ENCODE assay signal across 23 cellular contexts in the genomic region with DNA sequence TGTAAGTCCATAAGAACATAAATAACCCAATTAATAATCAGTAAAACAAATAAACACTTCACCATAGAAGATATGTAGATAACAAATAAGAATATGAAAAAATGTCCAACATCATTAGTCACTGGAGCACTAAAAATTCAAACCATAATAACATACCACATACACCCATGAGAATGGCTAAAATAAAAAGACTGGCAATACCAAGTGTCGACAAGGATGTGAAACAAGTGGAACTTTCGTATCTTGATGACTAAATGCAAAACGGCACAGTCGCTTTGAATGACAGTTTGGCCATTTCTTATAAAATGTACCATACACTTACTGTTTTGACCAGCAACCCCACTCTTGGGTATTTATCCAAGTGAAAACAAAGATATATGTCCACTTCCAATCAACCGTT. TPM values are rescaled to one million over a fixed set of nuclear protein-coding genes. Genes with fewer than 3 reads are reported as not detected.
DNase-seq lines count a peak whose midpoint lies in the region; ATAC-seq, FAIRE-seq and TF ChIP-seq lines count a peak whose summit lies in the region.
"Had no signal": no experiment of that assay in that cellular context is flagged by ENCODE, and none has a peak within 500 bp of the region (broad histone marks: within the 10 kb centered on the region; RNA-seq: fewer than 3 reads in every experiment).

No MANE protein-coding gene starts in this region.

- 98% methylated on average over 5 of the region's 5 CpGs for WGBS in HepG2 (ENCODE audit: low lambda C conversion rate)
- 96% methylated on average over 5 of the region's 5 CpGs for WGBS in right lobe of liver (ENCODE audit: insufficient coverage, low coverage, low lambda C conversion rate, missing lambda C conversion rate)

- H3K9me3 ChIP-seq in HepG2 (ENCODE audit: low read length) (peaks cover 23% of the 10 kb centered on the region), right lobe of liver (peaks cover 0 to 3% (median 0%) of the 10 kb centered on the region in 4 donors)

- intact Hi-C loops in HepG2 (cut with micrococcal nuclease; ENCODE audit: unreplicated experiment) (no loop called here), right lobe of liver (cut with DNase I) (no loop called here)

- H3K27ac ChIP-seq in HepG2 (ENCODE audit: extremely low read length, insufficient read depth, low read length) (no peak overlapping the region), right lobe of liver (no peak overlapping the region)
- H3K27ac ChIP-seq: 22Rv1, BLaER1 had no signal

- no peak for TF ChIP-seq RAD21 in HepG2 (CRISPR knock-in tag; IDR thresholded peaks at IDR 0.05)

- in situ Hi-C loops in HepG2 (cut with HindIII; ENCODE audit: extremely low pct_ligation_motif_present, low pct_unique_long_range_greater_than_20kb), result no loop called here

- TF ChIP-seq EP300 in HepG2 (IDR thresholded peaks at IDR 0.05; ENCODE audit: low read depth in 2 of 2, low read length in 2 of 2), result no peak
- TF ChIP-seq EP300 in HepG2 (CRISPR knock-in tag; IDR thresholded peaks at IDR 0.05; ENCODE audit: borderline replicate concordance), result no peak

- CTCF ChIA-PET in HepG2 (lab: Yijun Ruan, JAX; ENCODE audit: low intra/inter-chr PET ratio, low total read pairs), result no interaction called here

- H3K36me3 ChIP-seq in HepG2 (replicated peaks in 1 of 2; ENCODE audit: control insufficient read depth in 1 of 2, insufficient read depth in 2 of 2, low read length in 2 of 2), result peaks cover 12 to 38% of the 10 kb centered on the region in 2 experiments; a peak in 4 of 5 replicates
- no peaks in the 10 kb centered on the region for H3K36me3 ChIP-seq in right lobe of liver

- DNase-seq in HepG2 (ENCODE audit: low spot score) (no peak), right lobe of liver (no peak), frontal cortex (ENCODE audit: low spot score in 2 of 2) (no peak), H4 (ENCODE audit: low spot score) (no peak)
- DNase-seq: ACHN; BE2C; C1 segment of cervical spinal cord; CD4-positive, alpha-beta memory T cell; CD4-positive, CD25-positive, alpha-beta regulatory T cell; CD8-positive, alpha-beta memory T cell; COR-L47; DMS 273 treated with DMSO at 0.1 percent for 48 hours; DMS153; DMS53; DMS79; DND-41; EL; GDM1 had no signal

- no peak for TF ChIP-seq CTCF in HepG2 (CRISPR knock-in tag; IDR thresholded peaks at IDR 0.05)
- TF ChIP-seq CTCF in right lobe of liver (IDR thresholded peaks at IDR 0.05), result no peak

- H2AFZ ChIP-seq in HepG2 (ENCODE audit: low read length), result no peak overlapping the region

- no peak for ATAC-seq in HepG2
- no peak for ATAC-seq in right lobe of liver
- ATAC-seq: GM12878 had no signal

- BruUV-seq in HepG2 (replicated peaks; lab: Mats Ljungman, UMichigan), result no TSS peak

- H3K79me2 ChIP-seq in HepG2 (ENCODE audit: insufficient read depth, low read length), result peaks cover 2% of the 10 kb centered on the region

- POLR2A ChIA-PET in HepG2 (lab: Yijun Ruan, JAX), result no interaction called here

- H4K20me1 ChIP-seq in HepG2 (ENCODE audit: insufficient read depth, low read length), result no peaks in the 10 kb centered on the region
- H4K20me1 ChIP-seq: BLaER1 had no signal

- FAIRE-seq in HepG2 (lab: Jason Lieb, UNC) (no peak), frontal cortex (lab: Jason Lieb, UNC) (peak; percentile 37)
- FAIRE-seq: GM12878, GM12892, GM18507 had no signal

- H3K4me3 ChIP-seq in HepG2 (replicated peaks in 1 of 3; ENCODE audit: insufficient read depth in 1 of 3, low read depth in 2 of 3, low read length in 3 of 3) (no peak overlapping the region), right lobe of liver (no peak overlapping the region)
- H3K4me3 ChIP-seq: BLaER1, GM12878 had no signal

- H3K4me2 ChIP-seq in HepG2 (ENCODE audit: low read depth, low read length), result no peak overlapping the region
- H3K4me2 ChIP-seq: BLaER1 had no signal

- H3K4me1 ChIP-seq in HepG2 (ENCODE audit: insufficient read depth, low read length) (no peaks in the 10 kb centered on the region), right lobe of liver (no peaks in the 10 kb centered on the region)
- H3K4me1 ChIP-seq: BE2C, BLaER1 had no signal

- H3K27me3 ChIP-seq in HepG2 (ENCODE audit: control insufficient read depth in 1 of 2, insufficient read depth in 2 of 2, low read length in 2 of 2), result no peaks in the 10 kb centered on the region
- no peaks in the 10 kb centered on the region for H3K27me3 ChIP-seq in right lobe of liver
- H3K27me3 ChIP-seq: BE2C, BLaER1 had no signal

- H3K9ac ChIP-seq in HepG2 (ENCODE audit: insufficient read depth, low read depth, low read length), result no peak overlapping the region
- H3K9ac ChIP-seq: BLaER1 had no signal

- TF ChIP-seq POLR2A in HepG2 (IDR thresholded peaks at IDR 0.05; ENCODE audit: insufficient read depth in 1 of 2, low read depth in 2 of 2, low read length in 2 of 2) (no peak), right lobe of liver (IDR thresholded peaks at IDR 0.05) (no peak)

RNA-seq across cellular contexts. Expression of a gene that starts 26.8 kb away (rescaled TPM):
- total RNA-seq in HepG2 (2016; rRNA removed; fragmentation: Illumina TruSeq; extraction: Trizol) (7.3 and 11.7 TPM in 2 replicates), right lobe of liver (10 to 100 TPM in 1 of 6 experiments, 1 to 10 TPM in 5; 6.6 to 11.0 (median 9.0) TPM), frontal cortex (4.9 TPM)
- 9.7 and 12.6 TPM in 2 replicates for total RNA-seq in HepG2 (2016; cell fraction: cytosol; rRNA removed; fragmentation: Illumina TruSeq; extraction: Trizol; ENCODE audit: low read depth)
- 8.8 and 12.4 TPM in 2 replicates for total RNA-seq in HepG2 (2016; cell fraction: insoluble cytoplasmic fraction; rRNA removed; fragmentation: Illumina TruSeq; extraction: Trizol)
- total RNA-seq in HepG2 (2016; cell fraction: membrane; rRNA removed; fragmentation: Illumina TruSeq; extraction: Trizol), result 10.6 and 11.9 TPM in 2 replicates
- total RNA-seq in HepG2 (2016; cell fraction: nucleus; rRNA removed; fragmentation: Illumina TruSeq; extraction: Trizol), result 23.2 and 30.1 TPM in 2 replicates
- 18.8 and 20.5 TPM in 2 replicates for polyA plus RNA-seq in HepG2 (2011; rRNA removed)
- polyA plus RNA-seq in HepG2 (2011; cell fraction: cytosol; rRNA removed), result 11.7 and 12.1 TPM in 2 replicates
- 55.1 and 66.4 TPM in 2 replicates for polyA plus RNA-seq in HepG2 (2011; cell fraction: nucleus; rRNA removed)
- 8.0 and 8.9 TPM in 2 replicates for polyA plus RNA-seq in HepG2 (2012)
- 2.6 and 3.4 TPM in 2 replicates for polyA plus RNA-seq in HepG2 (2016; cell fraction: cytosol; fragmentation: Illumina TruSeq; extraction: Trizol; ENCODE audit: low read depth)
- polyA plus RNA-seq in HepG2 (2016; cell fraction: insoluble cytoplasmic fraction; fragmentation: Illumina TruSeq; extraction: Trizol; ENCODE audit: low read depth), result 7.8 and 8.8 TPM in 2 replicates
- 4.9 and 6.3 TPM in 2 replicates for polyA plus RNA-seq in HepG2 (2016; cell fraction: membrane; fragmentation: Illumina TruSeq; extraction: Trizol; ENCODE audit: low read depth)
- 30.4 and 35.4 TPM in 2 replicates for polyA plus RNA-seq in HepG2 (2016; cell fraction: nucleus; fragmentation: Illumina TruSeq; extraction: Trizol; ENCODE audit: insufficient read depth, low read depth)
- 41.3 and 43.1 TPM in 2 replicates for polyA minus RNA-seq in HepG2 (2011; rRNA and poly(A)+ RNA removed; ENCODE audit: low replicate concordance)
- polyA minus RNA-seq in HepG2 (2011; cell fraction: cytosol; rRNA and poly(A)+ RNA removed), result 6.0 and 6.9 TPM in 2 replicates
- 52.8 and 56.1 TPM in 2 replicates for polyA minus RNA-seq in HepG2 (2011; cell fraction: nucleus; rRNA and poly(A)+ RNA removed)
- total RNA-seq in H4 (2014; rRNA removed; shearing (Covaris generic)), result 6.1 and 12.7 TPM in 2 replicates

RNA-seq across cellular contexts. Expression of a gene that starts 29.1 kb away (rescaled TPM):
- 2.5 and 5.2 TPM in 2 replicates for total RNA-seq in HepG2 (2016; rRNA removed; fragmentation: Illumina TruSeq; extraction: Trizol)
- 4.5 and 4.9 TPM in 2 replicates for total RNA-seq in HepG2 (2016; cell fraction: cytosol; rRNA removed; fragmentation: Illumina TruSeq; extraction: Trizol; ENCODE audit: low read depth)
- total RNA-seq in HepG2 (2016; cell fraction: insoluble cytoplasmic fraction; rRNA removed; fragmentation: Illumina TruSeq; extraction: Trizol), result 2.9 and 5.6 TPM in 2 replicates
- 6.2 and 6.3 TPM in 2 replicates for total RNA-seq in HepG2 (2016; cell fraction: membrane; rRNA removed; fragmentation: Illumina TruSeq; extraction: Trizol)
- 7.1 TPM in 2 replicates for total RNA-seq in HepG2 (2016; cell fraction: nucleus; rRNA removed; fragmentation: Illumina TruSeq; extraction: Trizol)
- polyA plus RNA-seq in HepG2 (2011; rRNA removed), result 6.7 and 8.6 TPM in 2 replicates
- polyA plus RNA-seq in HepG2 (2011; cell fraction: cytosol; rRNA removed), result 3.4 and 4.1 TPM in 2 replicates
- polyA plus RNA-seq in HepG2 (2011; cell fraction: nucleus; rRNA removed), result 6.6 and 6.7 TPM in 2 replicates
- polyA plus RNA-seq in HepG2 (2012), result 5.4 and 6.8 TPM in 2 replicates
- polyA plus RNA-seq in HepG2 (2016; cell fraction: cytosol; fragmentation: Illumina TruSeq; extraction: Trizol; ENCODE audit: low read depth), result 4.9 and 6.2 TPM in 2 replicates
- 3.9 and 4.1 TPM in 2 replicates for polyA plus RNA-seq in HepG2 (2016; cell fraction: insoluble cytoplasmic fraction; fragmentation: Illumina TruSeq; extraction: Trizol; ENCODE audit: low read depth)
- polyA plus RNA-seq in HepG2 (2016; cell fraction: membrane; fragmentation: Illumina TruSeq; extraction: Trizol; ENCODE audit: low read depth), result 5.5 and 7.1 TPM in 2 replicates
- 11.1 and 15.5 TPM in 2 replicates for polyA plus RNA-seq in HepG2 (2016; cell fraction: nucleus; fragmentation: Illumina TruSeq; extraction: Trizol; ENCODE audit: insufficient read depth, low read depth)
- polyA minus RNA-seq in HepG2 (2011; rRNA and poly(A)+ RNA removed; ENCODE audit: low replicate concordance), result 2.8 and 4.2 TPM in 2 replicates
- 1.7 and 2.2 TPM in 2 replicates for polyA minus RNA-seq in HepG2 (2011; cell fraction: cytosol; rRNA and poly(A)+ RNA removed)
- polyA minus RNA-seq in HepG2 (2011; cell fraction: nucleus; rRNA and poly(A)+ RNA removed), result 11.5 and 12.3 TPM in 2 replicates
- total RNA-seq in right lobe of liver, result 1 to 10 TPM; 1.3 to 3.5 (median 2.1) TPM
- 9.8 TPM for total RNA-seq in frontal cortex
- total RNA-seq in H4 (2014; rRNA removed; shearing (Covaris generic)), result 2.2 and 5.6 TPM in 2 replicates

RNA-seq across cellular contexts. Expression of a gene that starts 37.2 kb away (rescaled TPM):
- 13.0 and 27.6 TPM in 2 replicates for total RNA-seq in HepG2 (2016; rRNA removed; fragmentation: Illumina TruSeq; extraction: Trizol)
- 21.9 and 24.8 TPM in 2 replicates for total RNA-seq in HepG2 (2016; cell fraction: cytosol; rRNA removed; fragmentation: Illumina TruSeq; extraction: Trizol; ENCODE audit: low read depth)
- 12.9 and 23.2 TPM in 2 replicates for total RNA-seq in HepG2 (2016; cell fraction: insoluble cytoplasmic fraction; rRNA removed; fragmentation: Illumina TruSeq; extraction: Trizol)
- 50.1 and 53.8 TPM in 2 replicates for total RNA-seq in HepG2 (2016; cell fraction: membrane; rRNA removed; fragmentation: Illumina TruSeq; extraction: Trizol)
- 17.5 and 21.9 TPM in 2 replicates for total RNA-seq in HepG2 (2016; cell fraction: nucleus; rRNA removed; fragmentation: Illumina TruSeq; extraction: Trizol)
- polyA plus RNA-seq in HepG2 (2011; rRNA removed), result 18.0 and 28.8 TPM in 2 replicates
- 20.3 and 26.3 TPM in 2 replicates for polyA plus RNA-seq in HepG2 (2011; cell fraction: cytosol; rRNA removed)
- polyA plus RNA-seq in HepG2 (2011; cell fraction: nucleus; rRNA removed), result 94.3 and 114 TPM in 2 replicates
- 37.2 and 56.3 TPM in 2 replicates for polyA plus RNA-seq in HepG2 (2012)
- polyA plus RNA-seq in HepG2 (2016; cell fraction: cytosol; fragmentation: Illumina TruSeq; extraction: Trizol; ENCODE audit: low read depth), result 43.4 and 46.1 TPM in 2 replicates
- 40.1 and 49.6 TPM in 2 replicates for polyA plus RNA-seq in HepG2 (2016; cell fraction: insoluble cytoplasmic fraction; fragmentation: Illumina TruSeq; extraction: Trizol; ENCODE audit: low read depth)
- polyA plus RNA-seq in HepG2 (2016; cell fraction: membrane; fragmentation: Illumina TruSeq; extraction: Trizol; ENCODE audit: low read depth), result 85.0 and 102 TPM in 2 replicates
- 57.9 and 59.3 TPM in 2 replicates for polyA plus RNA-seq in HepG2 (2016; cell fraction: nucleus; fragmentation: Illumina TruSeq; extraction: Trizol; ENCODE audit: insufficient read depth, low read depth)
- 15.3 and 64.5 TPM in 2 replicates for polyA minus RNA-seq in HepG2 (2011; rRNA and poly(A)+ RNA removed; ENCODE audit: low replicate concordance)
- polyA minus RNA-seq in HepG2 (2011; cell fraction: cytosol; rRNA and poly(A)+ RNA removed), result 55.0 and 57.6 TPM in 2 replicates
- 18.6 and 21.0 TPM in 2 replicates for polyA minus RNA-seq in HepG2 (2011; cell fraction: nucleus; rRNA and poly(A)+ RNA removed)
- 100 to 1,000 TPM in 1 of 6 experiments, 10 to 100 TPM in 5; 24.7 to 105 (median 31.0) TPM for total RNA-seq in right lobe of liver
- 4.5 TPM for total RNA-seq in frontal cortex
- total RNA-seq in H4 (2014; rRNA removed; shearing (Covaris generic)), result 2.7 and 8.1 TPM in 2 replicates

RNA-seq across cellular contexts. Expression of a gene that starts 55.5 kb away (rescaled TPM):
- total RNA-seq in HepG2 (2016; rRNA removed; fragmentation: Illumina TruSeq; extraction: Trizol) (16.5 and 32.4 TPM in 2 replicates), right lobe of liver (10 to 100 TPM in 2 of 6 experiments, 1 to 10 TPM in 4; 7.2 to 13.8 (median 9.1) TPM), frontal cortex (30.6 TPM)
- 18.3 and 20.3 TPM in 2 replicates for total RNA-seq in HepG2 (2016; cell fraction: cytosol; rRNA removed; fragmentation: Illumina TruSeq; extraction: Trizol; ENCODE audit: low read depth)
- total RNA-seq in HepG2 (2016; cell fraction: insoluble cytoplasmic fraction; rRNA removed; fragmentation: Illumina TruSeq; extraction: Trizol), result 16.1 and 35.0 TPM in 2 replicates
- total RNA-seq in HepG2 (2016; cell fraction: membrane; rRNA removed; fragmentation: Illumina TruSeq; extraction: Trizol), result 28.2 and 28.4 TPM in 2 replicates
- total RNA-seq in HepG2 (2016; cell fraction: nucleus; rRNA removed; fragmentation: Illumina TruSeq; extraction: Trizol), result 26.3 and 36.2 TPM in 2 replicates
- 27.6 and 40.7 TPM in 2 replicates for polyA plus RNA-seq in HepG2 (2011; rRNA removed)
- polyA plus RNA-seq in HepG2 (2011; cell fraction: cytosol; rRNA removed), result 15.8 and 24.7 TPM in 2 replicates
- polyA plus RNA-seq in HepG2 (2011; cell fraction: nucleus; rRNA removed), result 157 and 173 TPM in 2 replicates
- polyA plus RNA-seq in HepG2 (2012), result 24.4 and 27.6 TPM in 2 replicates
- 9.1 and 9.4 TPM in 2 replicates for polyA plus RNA-seq in HepG2 (2016; cell fraction: cytosol; fragmentation: Illumina TruSeq; extraction: Trizol; ENCODE audit: low read depth)
- 17.4 and 18.2 TPM in 2 replicates for polyA plus RNA-seq in HepG2 (2016; cell fraction: insoluble cytoplasmic fraction; fragmentation: Illumina TruSeq; extraction: Trizol; ENCODE audit: low read depth)
- 15.5 and 17.2 TPM in 2 replicates for polyA plus RNA-seq in HepG2 (2016; cell fraction: membrane; fragmentation: Illumina TruSeq; extraction: Trizol; ENCODE audit: low read depth)
- polyA plus RNA-seq in HepG2 (2016; cell fraction: nucleus; fragmentation: Illumina TruSeq; extraction: Trizol; ENCODE audit: insufficient read depth, low read depth), result 59.4 and 61.4 TPM in 2 replicates
- 11.2 and 33.8 TPM in 2 replicates for polyA minus RNA-seq in HepG2 (2011; rRNA and poly(A)+ RNA removed; ENCODE audit: low replicate concordance)
- polyA minus RNA-seq in HepG2 (2011; cell fraction: cytosol; rRNA and poly(A)+ RNA removed), result 10.8 TPM in 2 replicates
- polyA minus RNA-seq in HepG2 (2011; cell fraction: nucleus; rRNA and poly(A)+ RNA removed), result 50.0 and 57.6 TPM in 2 replicates
- 3.1 and 5.7 TPM in 2 replicates for total RNA-seq in H4 (2014; rRNA removed; shearing (Covaris generic))
